ENCODE assay signal across 34 cellular contexts in the genomic region with DNA sequence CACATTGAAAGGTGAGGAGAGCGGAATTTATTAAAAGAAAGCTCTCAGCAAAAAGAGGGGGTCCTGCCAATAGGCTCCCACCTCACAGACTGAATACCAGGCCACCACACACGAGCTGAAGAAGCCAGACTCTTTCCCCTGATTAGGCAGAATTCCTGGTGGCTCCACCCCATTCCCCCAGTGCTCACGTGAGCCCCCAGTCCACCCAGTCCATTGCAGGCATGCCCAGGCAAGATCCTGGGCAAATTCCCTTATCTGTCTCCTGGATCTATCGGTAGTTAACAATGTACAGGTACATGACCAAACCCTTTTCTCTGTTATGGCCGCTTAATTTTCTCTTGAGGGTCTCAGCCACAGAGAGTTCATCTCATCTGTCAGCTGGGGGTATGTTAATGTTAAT. TPM values are rescaled to one million over a fixed set of nuclear protein-coding genes. Genes with fewer than 3 reads are reported as not detected.
A peak's percentile ranks its signal among the peaks of the same experiment; 100 is the strongest.
DNase-seq lines count a peak whose midpoint lies in the region; ATAC-seq, FAIRE-seq and TF ChIP-seq lines count a peak whose summit lies in the region.
"Had no signal": no experiment of that assay in that cellular context is flagged by ENCODE, and none has a peak within 500 bp of the region (broad histone marks: within the 10 kb centered on the region; RNA-seq: fewer than 3 reads in every experiment).

No MANE protein-coding gene starts in this region.

- H2BK20ac ChIP-seq in H1 (ENCODE audit: low read length), result no peak overlapping the region

- H2AFZ ChIP-seq in GM23338, result peak overlapping the region; percentile 88; the same call in 1 of the 2 replicates
- H2AFZ ChIP-seq in H1 (ENCODE audit: low read length), result no peak overlapping the region
- H2AFZ ChIP-seq in neuron (ENCODE audit: low read depth, low read length), result peak overlapping the region; percentile 30

- H3K4me1 ChIP-seq in GM23338 (ENCODE audit: insufficient read depth), result peaks cover 8% of the 10 kb centered on the region; the same call in 1 of the 2 replicates
- peaks cover 0 to 11% (median 5%) of the 10 kb centered on the region in 4 experiments; a peak in 4 of 7 replicates for H3K4me1 ChIP-seq in H1 (replicated peaks in 1 of 4; ENCODE audit: control insufficient read depth in 3 of 4, insufficient read depth in 4 of 4, low read length in 3 of 4)
- H3K4me1 ChIP-seq in neuron (ENCODE audit: insufficient read depth, low read length), result no peaks in the 10 kb centered on the region
- no peaks in the 10 kb centered on the region for H3K4me1 ChIP-seq in sigmoid colon
- H3K4me1 ChIP-seq: HAP-1, left ventricle myocardium inferior, thyroid gland had no signal

- TF ChIP-seq POLR2A in H1 (IDR thresholded peaks at IDR 0.05; ENCODE audit: control extremely low read depth in 1 of 2, low read depth in 2 of 2, low read length in 2 of 2) (peak in 1 of 2 experiments; percentile 28; a peak in 1 of 3 replicates), sigmoid colon (IDR thresholded peaks at IDR 0.05) (no peak)

- no peak overlapping the region for H3K14ac ChIP-seq in H1 (ENCODE audit: insufficient read length)

- H4K91ac ChIP-seq in H1 (replicated peaks; ENCODE audit: insufficient read length, low read length), result peak overlapping the region; percentile 28

- H3K27ac ChIP-seq in GM23338 (ENCODE audit: low read depth) (no peak overlapping the region), H1 (ENCODE audit: low read depth, low read length) (no peak overlapping the region), sigmoid colon (no peak overlapping the region)
- H3K27ac ChIP-seq: cardiac muscle cell, coronary artery, left ventricle myocardium inferior, neutrophil, thyroid gland had no signal

- WGBS in H1 (ENCODE audit: extremely low coverage in 1 of 2, insufficient coverage in 1 of 2, insufficient read length in 1 of 2, insufficient replicate concordance in 2 of 2, low coverage in 1 of 2, low lambda C conversion rate in 2 of 2, missing lambda C conversion rate in 1 of 2), 2 experiments, result 71% methylated on average over 5 of the region's 5 CpGs; no CpG with 5 or more reads in 1 of the 2 experiments
- WGBS in sigmoid colon, 2 donors, result 72 to 83% methylated on average over 5 of the region's 5 CpGs

- no peak overlapping the region for H3K4me3 Mint-ChIP-seq in GM23338
- H3K4me3 Mint-ChIP-seq: activated CD4-positive, alpha-beta T cell treated with anti-CD3 and anti-CD28 coated beads for 36 hours; T-helper 2 cell treated with Interferon-gamma antibody and Interleukin-4, amounts not matched to agents 5 μg/mL and 100 μg/mL, for 36 hours had no signal

- TF ChIP-seq CTCF in GM23338 (conservative IDR thresholded peaks at IDR 0.05; ENCODE audit: low read depth in 2 of 2), result no peak
- no peak for TF ChIP-seq CTCF in H1 (IDR thresholded peaks at IDR 0.05; ENCODE audit: control extremely low read depth in 1 of 3, insufficient read depth in 1 of 3, low read depth in 1 of 3, low read length in 3 of 3)
- TF ChIP-seq CTCF in sigmoid colon (IDR thresholded peaks at IDR 0.05), result no peak
- TF ChIP-seq CTCF in GM10266 (IDR thresholded peaks at IDR 0.05; ENCODE audit: control insufficient read depth, insufficient read depth, low read depth, missing control alignments), result no peak

- no peaks in the 10 kb centered on the region for H3F3A ChIP-seq in GM23338 (replicated peaks; ENCODE audit: low read depth)

- H2AK5ac ChIP-seq in H1 (ENCODE audit: low read depth, low read length), result no peak overlapping the region

- H3K4me2 ChIP-seq in GM23338, result no peak overlapping the region
- H3K4me2 ChIP-seq in H1 (ENCODE audit: insufficient read depth in 1 of 2, low read depth in 2 of 2, low read length in 2 of 2), result no peak overlapping the region

- H3K36me3 ChIP-seq in GM23338 (ENCODE audit: insufficient read depth) (no peaks in the 10 kb centered on the region; the same call in 1 of the 2 replicates), H1 (ENCODE audit: control insufficient read depth in 2 of 4, insufficient read depth in 4 of 4, low read length in 3 of 4) (no peaks in the 10 kb centered on the region), neuron (ENCODE audit: insufficient read depth, low read length) (no peaks in the 10 kb centered on the region), sigmoid colon (no peaks in the 10 kb centered on the region)
- H3K36me3 ChIP-seq: cardiac muscle cell, HAP-1, left ventricle myocardium inferior, neutrophil, thyroid gland had no signal

- no peak overlapping the region for H2BK12ac ChIP-seq in H1 (ENCODE audit: low read depth, low read length)

- no peaks in the 10 kb centered on the region; a peak in 1 of 4 replicates for H3K9me3 ChIP-seq in H1 (ENCODE audit: insufficient read depth in 2 of 2, low read depth in 1 of 2, low read length in 1 of 2)
- H3K9me3 ChIP-seq in neuron (ENCODE audit: low read length), result no peaks in the 10 kb centered on the region
- no peaks in the 10 kb centered on the region for H3K9me3 ChIP-seq in sigmoid colon
- H3K9me3 ChIP-seq: HAP-1, left ventricle myocardium inferior, neutrophil, thyroid gland had no signal

- no peaks in the 10 kb centered on the region for H3K23me2 ChIP-seq in H1 (ENCODE audit: low read depth, low read length)

- POLR2A ChIA-PET in H1 (lab: Charles Lee; ENCODE audit: partially characterized antibody), result no interaction called here

- peak overlapping the region; percentile 61 for H2BK120ac ChIP-seq in H1 (replicated peaks; ENCODE audit: low read depth, low read length)

- DNase-seq in GM23338 (ENCODE audit: low spot score) (no peak), LoVo (ENCODE audit: low spot score) (peak; percentile 51), H1 (ENCODE audit: low read depth in 1 of 2, low spot score in 2 of 2) (no peak), cardiac septum (ENCODE audit: low spot score) (no peak), sigmoid colon (no peak), NCI-H1092 (lab: John Stamatoyannopoulos, UW) (no peak), GM10266 (ENCODE audit: extremely low spot score) (no peak)
- DNase-seq: activated CD4-positive, alpha-beta T cell treated with anti-CD3 and anti-CD28 coated beads for 36 hours; activated naive CD4-positive, alpha-beta T cell treated with anti-CD3 and anti-CD28 coated beads, Interleukin-2, amount 50 U/mL, for 16 hours; activated T-cell treated with anti-CD3 and anti-CD28 coated beads for 4 hours; CD8-positive, alpha-beta memory T cell; DMS153; effector CD8-positive, alpha-beta T cell; glutamatergic neuron; KG1; left ventricle myocardium inferior; mesendoderm; NCI-H1436 treated with DMSO at 0.1 percent for 48 hours; NCI-H2081 treated with DMSO at 0.1 percent for 48 hours; NCI-H226; SHP77 treated with DMSO at 0.1 percent for 48 hours; stimulated activated CD4-positive, alpha-beta T cell treated with anti-CD3 and anti-CD28 coated beads, Interleukin-4, amount 100 ng/mL, for 1 hour; thyroid gland had no signal

- H4K20me1 ChIP-seq in GM23338 (replicated peaks; ENCODE audit: insufficient read depth) (no peaks in the 10 kb centered on the region), H1 (replicated peaks in 1 of 2; ENCODE audit: control insufficient read depth in 1 of 2, insufficient read depth in 2 of 2, low read length in 2 of 2) (no peaks in the 10 kb centered on the region)

- H3K4me3 ChIP-seq in GM23338 (no peak overlapping the region), H1 (ENCODE audit: extremely low read depth in 1 of 4, insufficient read depth in 2 of 4, low read depth in 3 of 4, low read length in 4 of 4) (no peak overlapping the region), neuron (ENCODE audit: low read length) (no peak overlapping the region), sigmoid colon (no peak overlapping the region)
- H3K4me3 ChIP-seq: cardiac muscle cell, coronary artery, HAP-1, left ventricle myocardium inferior, thyroid gland had no signal

- no peak overlapping the region for H3K23ac ChIP-seq in H1 (ENCODE audit: insufficient read length)

- H3K9ac ChIP-seq in H1 (replicated peaks in 1 of 4; ENCODE audit: extremely low read depth in 1 of 4, low read depth in 3 of 4, low read length in 3 of 4), result no peak overlapping the region

- no peak for ATAC-seq in GM23338
- ATAC-seq: activated CD4-positive, alpha-beta T cell treated with anti-CD3 and anti-CD28 coated beads for 36 hours; sciatic nerve had no signal

- no peak overlapping the region for H2BK15ac ChIP-seq in H1 (ENCODE audit: low read length)

- H3K56ac ChIP-seq in H1 (replicated peaks; ENCODE audit: insufficient read length, low read depth, low read length), result no peak overlapping the region

- H3K27ac Mint-ChIP-seq in GM23338, result no peak overlapping the region
- H3K27ac Mint-ChIP-seq: activated CD4-positive, alpha-beta T cell treated with anti-CD3 and anti-CD28 coated beads for 36 hours; activated T-helper 2 cell treated with anti-CD3 and anti-CD28 coated beads, Interferon-gamma antibody, Interleukin-2, Interleukin-4, amounts not matched to agents 10 μg/mL and 5 μg/mL and 100 μg/mL, durations not matched to agents 14 hours and 24 hours and 36 hours; CD8-positive, alpha-beta memory T cell; T-helper 2 cell treated with Interferon-gamma antibody and Interleukin-4, amounts not matched to agents 5 μg/mL and 100 μg/mL, for 36 hours had no signal

- H3K79me1 ChIP-seq in H1 (ENCODE audit: low read depth, low read length), result no peaks in the 10 kb centered on the region

- peaks cover 16% of the 10 kb centered on the region for H3K4me1 Mint-ChIP-seq in GM23338

- peaks cover 4% of the 10 kb centered on the region; the same call in 1 of the 3 replicates for H3K36me3 Mint-ChIP-seq in GM23338 (ENCODE audit: low read depth)
- H3K36me3 Mint-ChIP-seq: CD8-positive, alpha-beta memory T cell had no signal

- no peak overlapping the region for H4K5ac ChIP-seq in H1 (ENCODE audit: insufficient read length, low read depth, low read length)

- peaks cover 4% of the 10 kb centered on the region for H3K27me3 Mint-ChIP-seq in GM23338 (ENCODE audit: insufficient read depth, low read depth, poor library complexity)

- no peak overlapping the region for H4K8ac ChIP-seq in H1 (ENCODE audit: extremely low read depth, insufficient read depth, low read length)

- CTCF ChIA-PET in H1 (lab: Charles Lee; ENCODE audit: partially characterized antibody), result interaction anchor here (3.4 kb wide), 1 partner anchor 11 kb away, joined by 10 read pairs; no protein-coding TSS in a partner anchor

- FAIRE-seq in H1 (lab: Jason Lieb, UNC), result no peak
- FAIRE-seq: GM12892, HTR-8/SVneo, islet of Langerhans had no signal

- intact Hi-C loops in cardiac septum (cut with DNase I) (no loop called here), sigmoid colon (cut with DNase I) (no loop called here)

- TF ChIP-seq RAD21 in H1 (IDR thresholded peaks at IDR 0.05 in 1 of 2, conservative IDR thresholded peaks at IDR 0.05 in 1 of 2; ENCODE audit: low read depth in 2 of 2, low read length in 2 of 2), result no peak

- H3K9me3 Mint-ChIP-seq in GM23338, result peaks cover 8% of the 10 kb centered on the region
- H3K9me3 Mint-ChIP-seq: activated T-helper 2 cell treated with anti-CD3 and anti-CD28 coated beads, Interferon-gamma antibody, Interleukin-2, Interleukin-4, amounts not matched to agents 10 μg/mL and 5 μg/mL and 100 μg/mL, durations not matched to agents 14 hours and 24 hours and 36 hours; CD8-positive, alpha-beta memory T cell; T-helper 2 cell treated with Interferon-gamma antibody and Interleukin-4, amounts not matched to agents 5 μg/mL and 100 μg/mL, for 36 hours had no signal

- H3K4ac ChIP-seq in H1 (replicated peaks; ENCODE audit: insufficient read length, low read depth, low read length), result no peak overlapping the region

- H3K79me2 ChIP-seq in GM23338 (replicated peaks; ENCODE audit: insufficient read depth), result no peaks in the 10 kb centered on the region
- H3K79me2 ChIP-seq in H1 (ENCODE audit: control insufficient read depth in 1 of 2, insufficient read depth in 2 of 2, low read length in 2 of 2), result no peaks in the 10 kb centered on the region

- TF ChIP-seq EP300 in H1 (IDR thresholded peaks at IDR 0.05; ENCODE audit: borderline replicate concordance in 1 of 2, low read depth in 2 of 2, low read length in 2 of 2), result no peak
- no peak for TF ChIP-seq EP300 in sigmoid colon (IDR thresholded peaks at IDR 0.05)

- peak overlapping the region; percentile 1; the same call in 1 of the 2 replicates for H2BK5ac ChIP-seq in H1 (ENCODE audit: low read depth, low read length)

- H3K18ac ChIP-seq in H1 (ENCODE audit: extremely low read depth, low read length), result no peak overlapping the region; the same call in 1 of the 2 replicates

- no peaks in the 10 kb centered on the region for H3K27me3 ChIP-seq in GM23338 (ENCODE audit: insufficient read depth)
- peaks cover 0 to 19% (median 9%) of the 10 kb centered on the region in 4 experiments; a peak in 6 of 7 replicates for H3K27me3 ChIP-seq in H1 (replicated peaks in 1 of 4; ENCODE audit: control insufficient read depth in 3 of 4, extremely low read depth in 1 of 4, insufficient read depth in 3 of 4, low read length in 3 of 4)
- no peaks in the 10 kb centered on the region for H3K27me3 ChIP-seq in neuron (ENCODE audit: insufficient read depth, low read length)
- no peaks in the 10 kb centered on the region for H3K27me3 ChIP-seq in sigmoid colon
- H3K27me3 ChIP-seq: cardiac muscle cell, neutrophil, thyroid gland had no signal

- H3K9me2 ChIP-seq in GM23338 (ENCODE audit: insufficient read depth), result peaks cover 5% of the 10 kb centered on the region

RNA-seq across cellular contexts. Expression of gene BTG3, which starts 54.6 kb away (rescaled TPM):
- total RNA-seq in GM23338 (2014; rRNA removed; shearing (Covaris generic)), result 20.4 and 24.0 TPM in 2 replicates
- polyA plus RNA-seq in GM23338 (2016; fragmentation: Nextera tagmentation; extraction: Ambion mirVana) (39.7 and 43.8 TPM in 2 replicates), H1 (2011; rRNA removed) (7.6 and 13.6 TPM in 2 replicates), sigmoid colon (10 to 100 TPM; 19.0 to 23.4 (median 21.2) TPM)
- total RNA-seq in H1 (2021; fragmentation: NEBNext Ultra II Directional; extraction: Animal tissue kit (Norgen Biotek cat#: 25700)), result 21.6 and 25.9 TPM in 2 replicates
- 15.9 TPM for polyA plus RNA-seq in H1 (2011; cell fraction: cytosol; rRNA removed)
- polyA plus RNA-seq in H1 (2011; cell fraction: nucleus; rRNA removed), result 6.0 TPM
- 15.1 to 21.7 TPM (median 16.0 TPM) in 4 replicates for polyA plus RNA-seq in H1 (2012, experiment 1 of 2)
- polyA plus RNA-seq in H1 (2012, experiment 2 of 2), result 4.5 TPM
- 23.3 TPM for polyA plus RNA-seq in H1 (2013, experiment 1 of 2)
- 25.1 TPM for polyA plus RNA-seq in H1 (2013, experiment 2 of 2)
- 9.7 and 10.2 TPM in 2 replicates for polyA minus RNA-seq in H1 (2011; rRNA and poly(A)+ RNA removed)
- polyA minus RNA-seq in H1 (2011; cell fraction: cytosol; rRNA and poly(A)+ RNA removed), result 19.7 TPM
- 36.6 TPM for polyA minus RNA-seq in H1 (2011; cell fraction: nucleus; rRNA and poly(A)+ RNA removed)
- total RNA-seq in cardiac septum (6.7 TPM), sigmoid colon (100 to 1,000 TPM in 1 of 4 donors, 10 to 100 TPM in 3; 36.1 to 115 (median 62.7) TPM)
